16 cellular contexts compared by ENCODE assay signal in the genomic region with DNA sequence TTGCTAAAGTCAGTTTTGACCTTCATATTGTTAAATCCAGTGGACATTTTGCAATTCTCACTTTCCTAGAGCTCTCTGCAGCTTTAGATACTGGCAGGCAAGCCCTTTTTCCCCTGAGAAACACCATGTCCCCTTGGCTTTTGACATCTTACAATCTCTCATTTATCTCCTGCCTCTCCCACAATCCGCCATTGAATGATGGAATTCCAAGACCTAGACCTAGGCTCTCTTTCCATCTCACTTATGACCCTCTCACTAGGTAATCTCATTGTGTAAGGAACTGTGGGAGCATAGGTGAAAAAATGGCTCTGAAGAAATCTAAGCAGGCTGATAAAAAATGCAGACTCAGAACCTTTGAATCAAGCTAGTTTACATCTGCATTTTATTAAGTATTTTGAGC. TPM values are rescaled to one million over a fixed set of nuclear protein-coding genes. Genes with fewer than 3 reads are reported as not detected.
DNase-seq lines count a peak whose midpoint lies in the region; ATAC-seq and TF ChIP-seq lines count a peak whose summit lies in the region.
"Had no signal": no experiment of that assay in that cellular context is flagged by ENCODE, and none has a peak within 500 bp of the region (broad histone marks: within the 10 kb centered on the region; RNA-seq: fewer than 3 reads in every experiment).

No MANE protein-coding gene starts in this region.

- no peaks in the 10 kb centered on the region for H3K9me3 Mint-ChIP-seq in activated naive CD8-positive, alpha-beta T cell (ENCODE audit: low read depth)
- no peaks in the 10 kb centered on the region for H3K9me3 Mint-ChIP-seq in activated naive CD8-positive, alpha-beta T cell treated with anti-CD3 and anti-CD28 coated beads, Interleukin-2, amount 50 U/mL, for 24 hours

- H3K27ac ChIP-seq in SK-N-MC, result peak overlapping the region; percentile 20; the same call in 1 of the 2 replicates
- H3K27ac ChIP-seq in testis, result peak overlapping the region; percentile 33 to 92

- peak overlapping the region; percentile 82 for H3K4me3 ChIP-seq in SK-N-MC
- peak overlapping the region; percentile 75 for H3K4me3 ChIP-seq in fibroblast of pulmonary artery (replicated peaks; ENCODE audit: low read depth, low read length)
- peak overlapping the region in 1 of 2 donors; percentile 80 for H3K4me3 ChIP-seq in testis
- H3K4me3 ChIP-seq in HAP-1, result no peak overlapping the region

- H3K27ac Mint-ChIP-seq in activated naive CD8-positive, alpha-beta T cell, result peak overlapping the region; percentile 88
- no peak overlapping the region for H3K27ac Mint-ChIP-seq in activated naive CD8-positive, alpha-beta T cell treated with anti-CD3 and anti-CD28 coated beads, Interleukin-2, amount 50 U/mL, for 24 hours

- no peaks in the 10 kb centered on the region for H3K27me3 ChIP-seq in testis
- H3K27me3 ChIP-seq in HAP-1 (ENCODE audit: low read depth), result no peaks in the 10 kb centered on the region
- H3K27me3 ChIP-seq: SJCRH30 had no signal

- H3K9me3 ChIP-seq in SK-N-MC (ENCODE audit: low read depth, low read length) (no peaks in the 10 kb centered on the region), testis (no peaks in the 10 kb centered on the region), HAP-1 (no peaks in the 10 kb centered on the region)
- H3K9me3 ChIP-seq: SJCRH30 had no signal

- no peak for DNase-seq in activated naive CD8-positive, alpha-beta T cell treated with anti-CD3 and anti-CD28 coated beads, Interleukin-2, amount 50 U/mL, for 24 hours
- no peak for DNase-seq in SK-N-MC (ENCODE audit: low read depth, low spot score)
- DNase-seq in fibroblast of pulmonary artery (ENCODE audit: low read depth), result no peak
- no peak for DNase-seq in testis
- no peak for DNase-seq in HAP-1 (ENCODE audit: low spot score in 2 of 2)
- no peak for DNase-seq in islet precursor cell
- no peak for DNase-seq in stimulated activated CD4-positive, alpha-beta T cell treated with anti-CD3 and anti-CD28 coated beads, Interleukin-4, amount 100 ng/mL, for 1 hour
- DNase-seq: activated CD4-positive, CD25-positive, alpha-beta regulatory T cell; activated gamma-delta T cell treated with Interleukin-2 at 50 U/mL for 16 hours; C1 segment of cervical spinal cord; NCI-H1694; NCI-H748 treated with DMSO at 0.1 percent for 48 hours; SJCRH30; stimulated activated CD4-positive, alpha-beta T cell treated with anti-CD3 and anti-CD28 coated beads, Interleukin-2, amount 100 ng/mL, for 24 hours had no signal

- in situ Hi-C loops in HAP-1 (cut with MboI; ENCODE audit: low sequenced_read_pairs), result no loop called here

- no peak for ATAC-seq in activated naive CD8-positive, alpha-beta T cell treated with anti-CD3 and anti-CD28 coated beads, Interleukin-2, amount 50 U/mL, for 24 hours

- TF ChIP-seq CTCF in fibroblast of pulmonary artery (IDR thresholded peaks at IDR 0.05; ENCODE audit: low read length, missing control alignments) (no peak), testis (IDR thresholded peaks at IDR 0.05) (no peak)

- intact Hi-C loops in testis (cut with DNase I; ENCODE audit: low total_unique reads), result no loop called here

- no peak for TF ChIP-seq POLR2A in testis (IDR thresholded peaks at IDR 0.05)

- no peaks in the 10 kb centered on the region for H3K27me3 Mint-ChIP-seq in activated naive CD8-positive, alpha-beta T cell
- H3K27me3 Mint-ChIP-seq in activated naive CD8-positive, alpha-beta T cell treated with anti-CD3 and anti-CD28 coated beads, Interleukin-2, amount 50 U/mL, for 24 hours, result no peaks in the 10 kb centered on the region

- peaks cover 19% of the 10 kb centered on the region for H3K36me3 Mint-ChIP-seq in activated naive CD8-positive, alpha-beta T cell
- H3K36me3 Mint-ChIP-seq in activated naive CD8-positive, alpha-beta T cell treated with anti-CD3 and anti-CD28 coated beads, Interleukin-2, amount 50 U/mL, for 24 hours (ENCODE audit: low read depth), result peaks cover 26% of the 10 kb centered on the region

- H3K4me3 Mint-ChIP-seq in activated naive CD8-positive, alpha-beta T cell, result no peak overlapping the region
- no peak overlapping the region for H3K4me3 Mint-ChIP-seq in activated naive CD8-positive, alpha-beta T cell treated with anti-CD3 and anti-CD28 coated beads, Interleukin-2, amount 50 U/mL, for 24 hours

- peak overlapping the region; percentile 96 for H3K9ac ChIP-seq in SK-N-MC (ENCODE audit: insufficient read length)

- H3K36me3 ChIP-seq in SK-N-MC (ENCODE audit: insufficient read depth, low read length), result peaks cover 46% of the 10 kb centered on the region
- H3K36me3 ChIP-seq in testis (ENCODE audit: low read depth, missing control alignments), result no peaks in the 10 kb centered on the region
- peaks cover 3% of the 10 kb centered on the region for H3K36me3 ChIP-seq in HAP-1 (replicated peaks)

- H3K4me1 ChIP-seq in testis (peaks cover 26% of the 10 kb centered on the region), HAP-1 (peaks cover 12% of the 10 kb centered on the region)

- WGBS in testis, 2 donors, result 46 to 62% methylated on average over 1 of the region's 1 CpG

- H3K4me1 Mint-ChIP-seq in activated naive CD8-positive, alpha-beta T cell (ENCODE audit: low read depth), result peaks cover 51% of the 10 kb centered on the region
- peaks cover 40% of the 10 kb centered on the region for H3K4me1 Mint-ChIP-seq in activated naive CD8-positive, alpha-beta T cell treated with anti-CD3 and anti-CD28 coated beads, Interleukin-2, amount 50 U/mL, for 24 hours

RNA-seq across cellular contexts. Expression of a gene that starts 2.0 kb away (rescaled TPM):
- 10 to 100 TPM; 33.6 to 35.2 TPM for total RNA-seq in testis
- 10.4 TPM for polyA plus RNA-seq in testis (ENCODE audit: insufficient read depth, low read depth, low replicate concordance)

RNA-seq across cellular contexts. Expression of a gene that starts 2.0 kb away (rescaled TPM):
- total RNA-seq in testis, result 10 to 100 TPM; 27.8 to 38.7 TPM
- polyA plus RNA-seq in testis (ENCODE audit: insufficient read depth, low read depth, low replicate concordance), result 15.6 TPM

RNA-seq across cellular contexts. Expression of a gene that starts 32.2 kb away (rescaled TPM):
- 10 to 100 TPM in 1 of 2 donors, 1 to 10 TPM in 1; 5.3 to 11.2 TPM for total RNA-seq in testis
- polyA plus RNA-seq in testis (ENCODE audit: insufficient read depth, low read depth, low replicate concordance), result 7.1 TPM
- total RNA-seq: G401 had no signal
